In the genomic region with DNA sequence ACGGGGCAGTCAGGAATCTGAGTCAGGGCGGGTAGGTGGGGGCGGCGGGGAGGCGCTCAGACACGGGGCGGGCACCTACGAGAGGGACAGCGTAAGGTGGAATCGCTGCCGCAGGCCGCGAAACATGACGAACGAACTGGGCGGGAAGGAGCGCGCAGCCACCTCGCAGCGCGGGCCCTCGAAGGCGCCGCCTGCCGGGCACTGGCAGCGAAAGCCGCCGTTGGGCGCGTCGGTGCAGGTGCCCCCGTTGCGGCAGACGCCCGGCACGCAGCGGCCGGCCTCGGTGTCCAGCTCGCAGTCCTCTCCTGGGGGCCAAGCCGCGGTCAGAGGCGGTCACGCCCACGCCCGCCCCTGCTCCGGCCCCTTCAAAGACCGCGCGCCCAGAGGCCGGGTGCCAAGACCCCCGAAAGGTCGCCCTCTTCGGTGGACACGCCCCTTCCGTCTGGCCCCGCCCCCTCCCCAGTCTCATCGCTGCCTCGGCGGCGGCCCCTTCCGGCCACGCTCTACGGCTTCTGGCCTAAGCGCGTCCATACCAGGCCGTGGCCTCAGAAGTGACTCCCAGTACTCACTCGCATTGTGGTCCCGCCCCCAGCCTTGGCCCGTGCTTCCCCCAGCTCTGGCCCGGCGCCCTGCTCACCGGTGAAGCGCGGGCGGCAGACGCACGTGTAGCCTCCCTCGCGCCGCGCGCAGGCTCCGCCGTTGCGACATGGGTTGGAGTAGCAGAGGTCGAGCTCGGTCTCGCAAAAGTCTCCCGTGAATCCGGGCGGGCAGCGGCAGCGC, we compare ENCODE assay signal across 8 cellular contexts. TPM values are rescaled to one million over a fixed set of nuclear protein-coding genes. Genes with fewer than 3 reads are reported as not detected.
DNase-seq lines count a peak whose midpoint lies in the region; ATAC-seq and TF ChIP-seq lines count a peak whose summit lies in the region.

No MANE protein-coding gene starts in this region.

- peaks cover 35% of the 10 kb centered on the region for H3K9me3 ChIP-seq in neural cell (ENCODE audit: low read length)

- peak; percentile 12 for TF ChIP-seq CTCF in fibroblast of pulmonary artery (IDR thresholded peaks at IDR 0.05; ENCODE audit: low read length, missing control alignments)
- peak; percentile 22 for TF ChIP-seq CTCF in neural cell (IDR thresholded peaks at IDR 0.05; ENCODE audit: poor library complexity, severe bottlenecking)

- H3K27me3 ChIP-seq in neural cell (ENCODE audit: insufficient read depth, low read depth, low read length): no peaks in the 10 kb centered on the region

- H3K79me2 ChIP-seq in neural cell (replicated peaks; ENCODE audit: insufficient read depth, low read length): peaks cover 31% of the 10 kb centered on the region

- DNase-seq in AG20443 (ENCODE audit: low spot score) (peak; percentile 91), NAMALWA (ENCODE audit: low spot score) (peak; percentile 74), fibroblast of pulmonary artery (ENCODE audit: low read depth) (peak; percentile 70)
- peak; percentile 91 to 93 for DNase-seq in activated T-cell treated with anti-CD3 and anti-CD28 coated beads, Interleukin-2, amount 50 U/mL, for 48 hours
- DNase-seq in stimulated activated naive CD8-positive, alpha-beta T cell treated with anti-CD3 and anti-CD28 coated beads, Interleukin-15, amount 100 ng/mL, for 72 hours: peak; percentile 91 to 93
- DNase-seq in NK-92 treated with Interleukin-12 subunit alpha and Interleukin-12 subunit beta, amount 100 ng/mL, for 24 hours (lab: John Stamatoyannopoulos, UW): no peak

- no peaks in the 10 kb centered on the region for H3F3A ChIP-seq in neural cell (ENCODE audit: insufficient read depth, low read length, poor library complexity, severe bottlenecking)

- TF ChIP-seq RAD21 in neural cell (conservative IDR thresholded peaks at IDR 0.05): no peak

- ATAC-seq in GM21515 (IDR thresholded peaks at IDR 0.05; ENCODE audit: unreplicated experiment): peak; percentile 41
- ATAC-seq in stimulated activated naive CD8-positive, alpha-beta T cell treated with anti-CD3 and anti-CD28 coated beads, Interleukin-15, amount 100 ng/mL, for 72 hours: peak; percentile 83

- H3K4me3 Mint-ChIP-seq in stimulated activated naive CD8-positive, alpha-beta T cell treated with anti-CD3 and anti-CD28 coated beads, Interleukin-15, amount 100 ng/mL, for 72 hours: peak overlapping the region; percentile 84 to 90

- no peaks in the 10 kb centered on the region for H3K9me3 Mint-ChIP-seq in stimulated activated naive CD8-positive, alpha-beta T cell treated with anti-CD3 and anti-CD28 coated beads, Interleukin-15, amount 100 ng/mL, for 72 hours

- no peak overlapping the region for H3K27ac ChIP-seq in neural cell (ENCODE audit: low read length)

- H3K4me3 ChIP-seq in fibroblast of pulmonary artery (replicated peaks; ENCODE audit: low read depth, low read length) (peak overlapping the region; percentile 46), neural cell (ENCODE audit: low read length) (peak overlapping the region; percentile 73)

- no peak overlapping the region for H3K4me2 ChIP-seq in neural cell (ENCODE audit: low read length)

- H3K27ac Mint-ChIP-seq in stimulated activated naive CD8-positive, alpha-beta T cell treated with anti-CD3 and anti-CD28 coated beads, Interleukin-15, amount 100 ng/mL, for 72 hours: peak overlapping the region; percentile 87 to 91

- TF ChIP-seq EP300 in neural cell (conservative IDR thresholded peaks at IDR 0.05; ENCODE audit: poor library complexity, severe bottlenecking): no peak

- no peaks in the 10 kb centered on the region for H3K9me2 ChIP-seq in neural cell (ENCODE audit: insufficient read depth, low read length)

- H3K36me3 ChIP-seq in neural cell (ENCODE audit: insufficient read depth, low read length): peaks cover 50% of the 10 kb centered on the region

- H2AFZ ChIP-seq in neural cell (ENCODE audit: low read depth, low read length): no peak overlapping the region

- no peak overlapping the region for H3K9ac ChIP-seq in neural cell (ENCODE audit: low read length)

- peaks cover 18% of the 10 kb centered on the region for H3K27me3 Mint-ChIP-seq in stimulated activated naive CD8-positive, alpha-beta T cell treated with anti-CD3 and anti-CD28 coated beads, Interleukin-15, amount 100 ng/mL, for 72 hours

- H4K20me1 ChIP-seq in neural cell (ENCODE audit: insufficient read depth): peaks cover 8% of the 10 kb centered on the region

- peaks cover 37% of the 10 kb centered on the region for H3K4me1 Mint-ChIP-seq in stimulated activated naive CD8-positive, alpha-beta T cell treated with anti-CD3 and anti-CD28 coated beads, Interleukin-15, amount 100 ng/mL, for 72 hours

TF ChIP-seq in neural cell, 6 proteins besides CTCF, POLR2A, EP300 and RAD21:
- TF ChIP-seq MXI1 (conservative IDR thresholded peaks at IDR 0.05; ENCODE audit: poor library complexity, severe bottlenecking): no peak
- TF ChIP-seq EZH2 (IDR thresholded peaks at IDR 0.05; ENCODE audit: borderline replicate concordance, insufficient read depth, low read length, poor library complexity, severe bottlenecking): no peak

RNA-seq across cellular contexts. Expression of a gene that starts 6.4 kb away (rescaled TPM):
- 54.9 and 65.5 TPM in 2 replicates for polyA plus RNA-seq in neural cell
- 104 and 118 TPM in 2 replicates for polyA minus RNA-seq in neural cell

RNA-seq across cellular contexts. Expression of a gene that starts 21.0 kb away (rescaled TPM):
- polyA plus RNA-seq in neural cell: 23.6 and 25.7 TPM in 2 replicates
- polyA minus RNA-seq in neural cell: 9.4 and 9.7 TPM in 2 replicates

RNA-seq across cellular contexts. Expression of a gene that starts 29.5 kb away (rescaled TPM):
- polyA plus RNA-seq in neural cell: 19.0 and 29.3 TPM in 2 replicates
- 11.0 and 16.6 TPM in 2 replicates for polyA minus RNA-seq in neural cell

RNA-seq across cellular contexts. Expression of a gene that starts 34.7 kb away (rescaled TPM):
- 0.52 TPM in 1 of 2 replicates, not detected in the other for polyA plus RNA-seq in neural cell
- polyA minus RNA-seq in neural cell: not detected in 2 replicates

RNA-seq across cellular contexts. Expression of a gene that starts 46.8 kb away (rescaled TPM):
- 267 and 333 TPM in 2 replicates for polyA plus RNA-seq in neural cell
- polyA minus RNA-seq in neural cell: 166 and 240 TPM in 2 replicates
